2 cellular contexts compared by ENCODE assay signal in the genomic region with DNA sequence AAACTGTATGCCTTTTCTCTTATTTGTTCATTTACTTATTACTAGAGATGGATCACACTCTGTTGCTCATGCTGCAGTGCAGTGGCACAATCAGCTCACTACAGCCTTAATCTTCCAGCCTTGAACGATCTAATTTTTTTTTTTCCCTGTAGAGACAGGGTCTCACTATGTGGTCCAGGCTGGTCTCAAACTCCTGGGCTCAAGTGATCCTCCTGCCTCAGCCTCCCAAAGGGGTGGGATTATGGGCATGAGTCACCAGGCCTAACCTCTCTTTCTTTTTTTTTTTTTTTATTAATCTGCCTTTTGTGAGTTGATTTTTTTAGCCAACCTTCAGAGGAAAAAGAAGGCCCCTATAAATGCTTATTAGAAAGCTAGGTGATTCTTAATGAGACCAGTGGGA.
TF ChIP-seq lines count a peak whose summit lies in the region.

No MANE protein-coding gene starts in this region.

TF ChIP-seq in GM23338, 12 proteins besides CTCF, POLR2A, EP300 and RAD21 (continues in another document):
- TF ChIP-seq STAT1 (IDR thresholded peaks at IDR 0.05; ENCODE audit: unreplicated experiment) = no peak
- TF ChIP-seq, protein P1, sequence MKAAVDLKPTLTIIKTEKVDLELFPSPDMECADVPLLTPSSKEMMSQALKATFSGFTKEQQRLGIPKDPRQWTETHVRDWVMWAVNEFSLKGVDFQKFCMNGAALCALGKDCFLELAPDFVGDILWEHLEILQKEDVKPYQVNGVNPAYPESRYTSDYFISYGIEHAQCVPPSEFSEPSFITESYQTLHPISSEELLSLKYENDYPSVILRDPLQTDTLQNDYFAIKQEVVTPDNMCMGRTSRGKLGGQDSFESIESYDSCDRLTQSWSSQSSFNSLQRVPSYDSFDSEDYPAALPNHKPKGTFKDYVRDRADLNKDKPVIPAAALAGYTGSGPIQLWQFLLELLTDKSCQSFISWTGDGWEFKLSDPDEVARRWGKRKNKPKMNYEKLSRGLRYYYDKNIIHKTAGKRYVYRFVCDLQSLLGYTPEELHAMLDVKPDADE (IDR thresholded peaks at IDR 0.05) = no peak
- TF ChIP-seq, protein P2, sequence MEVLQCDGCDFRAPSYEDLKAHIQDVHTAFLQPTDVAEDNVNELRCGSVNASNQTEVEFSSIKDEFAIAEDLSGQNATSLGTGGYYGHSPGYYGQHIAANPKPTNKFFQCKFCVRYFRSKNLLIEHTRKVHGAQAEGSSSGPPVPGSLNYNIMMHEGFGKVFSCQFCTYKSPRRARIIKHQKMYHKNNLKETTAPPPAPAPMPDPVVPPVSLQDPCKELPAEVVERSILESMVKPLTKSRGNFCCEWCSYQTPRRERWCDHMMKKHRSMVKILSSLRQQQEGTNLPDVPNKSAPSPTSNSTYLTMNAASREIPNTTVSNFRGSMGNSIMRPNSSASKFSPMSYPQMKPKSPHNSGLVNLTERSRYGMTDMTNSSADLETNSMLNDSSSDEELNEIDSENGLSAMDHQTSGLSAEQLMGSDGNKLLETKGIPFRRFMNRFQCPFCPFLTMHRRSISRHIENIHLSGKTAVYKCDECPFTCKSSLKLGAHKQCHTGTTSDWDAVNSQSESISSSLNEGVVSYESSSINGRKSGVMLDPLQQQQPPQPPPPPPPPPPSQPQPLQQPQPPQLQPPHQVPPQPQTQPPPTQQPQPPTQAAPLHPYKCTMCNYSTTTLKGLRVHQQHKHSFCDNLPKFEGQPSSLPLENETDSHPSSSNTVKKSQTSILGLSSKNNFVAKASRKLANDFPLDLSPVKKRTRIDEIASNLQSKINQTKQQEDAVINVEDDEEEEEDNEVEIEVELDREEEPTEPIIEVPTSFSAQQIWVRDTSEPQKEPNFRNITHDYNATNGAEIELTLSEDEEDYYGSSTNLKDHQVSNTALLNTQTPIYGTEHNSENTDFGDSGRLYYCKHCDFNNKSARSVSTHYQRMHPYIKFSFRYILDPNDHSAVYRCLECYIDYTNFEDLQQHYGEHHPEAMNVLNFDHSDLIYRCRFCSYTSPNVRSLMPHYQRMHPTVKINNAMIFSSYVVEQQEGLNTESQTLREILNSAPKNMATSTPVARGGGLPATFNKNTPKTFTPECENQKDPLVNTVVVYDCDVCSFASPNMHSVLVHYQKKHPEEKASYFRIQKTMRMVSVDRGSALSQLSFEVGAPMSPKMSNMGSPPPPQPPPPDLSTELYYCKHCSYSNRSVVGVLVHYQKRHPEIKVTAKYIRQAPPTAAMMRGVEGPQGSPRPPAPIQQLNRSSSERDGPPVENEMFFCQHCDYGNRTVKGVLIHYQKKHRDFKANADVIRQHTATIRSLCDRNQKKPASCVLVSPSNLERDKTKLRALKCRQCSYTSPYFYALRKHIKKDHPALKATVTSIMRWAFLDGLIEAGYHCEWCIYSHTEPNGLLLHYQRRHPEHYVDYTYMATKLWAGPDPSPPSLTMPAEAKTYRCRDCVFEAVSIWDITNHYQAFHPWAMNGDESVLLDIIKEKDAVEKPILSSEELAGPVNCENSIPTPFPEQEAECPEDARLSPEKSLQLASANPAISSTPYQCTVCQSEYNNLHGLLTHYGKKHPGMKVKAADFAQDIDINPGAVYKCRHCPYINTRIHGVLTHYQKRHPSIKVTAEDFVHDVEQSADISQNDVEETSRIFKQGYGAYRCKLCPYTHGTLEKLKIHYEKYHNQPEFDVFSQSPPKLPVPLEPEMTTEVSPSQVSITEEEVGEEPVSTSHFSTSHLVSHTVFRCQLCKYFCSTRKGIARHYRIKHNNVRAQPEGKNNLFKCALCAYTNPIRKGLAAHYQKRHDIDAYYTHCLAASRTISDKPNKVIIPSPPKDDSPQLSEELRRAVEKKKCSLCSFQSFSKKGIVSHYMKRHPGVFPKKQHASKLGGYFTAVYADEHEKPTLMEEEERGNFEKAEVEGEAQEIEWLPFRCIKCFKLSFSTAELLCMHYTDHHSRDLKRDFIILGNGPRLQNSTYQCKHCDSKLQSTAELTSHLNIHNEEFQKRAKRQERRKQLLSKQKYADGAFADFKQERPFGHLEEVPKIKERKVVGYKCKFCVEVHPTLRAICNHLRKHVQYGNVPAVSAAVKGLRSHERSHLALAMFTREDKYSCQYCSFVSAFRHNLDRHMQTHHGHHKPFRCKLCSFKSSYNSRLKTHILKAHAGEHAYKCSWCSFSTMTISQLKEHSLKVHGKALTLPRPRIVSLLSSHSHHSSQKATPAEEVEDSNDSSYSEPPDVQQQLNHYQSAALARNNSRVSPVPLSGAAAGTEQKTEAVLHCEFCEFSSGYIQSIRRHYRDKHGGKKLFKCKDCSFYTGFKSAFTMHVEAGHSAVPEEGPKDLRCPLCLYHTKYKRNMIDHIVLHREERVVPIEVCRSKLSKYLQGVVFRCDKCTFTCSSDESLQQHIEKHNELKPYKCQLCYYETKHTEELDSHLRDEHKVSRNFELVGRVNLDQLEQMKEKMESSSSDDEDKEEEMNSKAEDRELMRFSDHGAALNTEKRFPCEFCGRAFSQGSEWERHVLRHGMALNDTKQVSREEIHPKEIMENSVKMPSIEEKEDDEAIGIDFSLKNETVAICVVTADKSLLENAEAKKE (CRISPR knock-in tag; IDR thresholded peaks at IDR 0.05) = no peak
- TF ChIP-seq, protein P3, sequence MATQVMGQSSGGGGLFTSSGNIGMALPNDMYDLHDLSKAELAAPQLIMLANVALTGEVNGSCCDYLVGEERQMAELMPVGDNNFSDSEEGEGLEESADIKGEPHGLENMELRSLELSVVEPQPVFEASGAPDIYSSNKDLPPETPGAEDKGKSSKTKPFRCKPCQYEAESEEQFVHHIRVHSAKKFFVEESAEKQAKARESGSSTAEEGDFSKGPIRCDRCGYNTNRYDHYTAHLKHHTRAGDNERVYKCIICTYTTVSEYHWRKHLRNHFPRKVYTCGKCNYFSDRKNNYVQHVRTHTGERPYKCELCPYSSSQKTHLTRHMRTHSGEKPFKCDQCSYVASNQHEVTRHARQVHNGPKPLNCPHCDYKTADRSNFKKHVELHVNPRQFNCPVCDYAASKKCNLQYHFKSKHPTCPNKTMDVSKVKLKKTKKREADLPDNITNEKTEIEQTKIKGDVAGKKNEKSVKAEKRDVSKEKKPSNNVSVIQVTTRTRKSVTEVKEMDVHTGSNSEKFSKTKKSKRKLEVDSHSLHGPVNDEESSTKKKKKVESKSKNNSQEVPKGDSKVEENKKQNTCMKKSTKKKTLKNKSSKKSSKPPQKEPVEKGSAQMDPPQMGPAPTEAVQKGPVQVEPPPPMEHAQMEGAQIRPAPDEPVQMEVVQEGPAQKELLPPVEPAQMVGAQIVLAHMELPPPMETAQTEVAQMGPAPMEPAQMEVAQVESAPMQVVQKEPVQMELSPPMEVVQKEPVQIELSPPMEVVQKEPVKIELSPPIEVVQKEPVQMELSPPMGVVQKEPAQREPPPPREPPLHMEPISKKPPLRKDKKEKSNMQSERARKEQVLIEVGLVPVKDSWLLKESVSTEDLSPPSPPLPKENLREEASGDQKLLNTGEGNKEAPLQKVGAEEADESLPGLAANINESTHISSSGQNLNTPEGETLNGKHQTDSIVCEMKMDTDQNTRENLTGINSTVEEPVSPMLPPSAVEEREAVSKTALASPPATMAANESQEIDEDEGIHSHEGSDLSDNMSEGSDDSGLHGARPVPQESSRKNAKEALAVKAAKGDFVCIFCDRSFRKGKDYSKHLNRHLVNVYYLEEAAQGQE (IDR thresholded peaks at IDR 0.05; ENCODE audit: unreplicated experiment) = no peak
- no peak for TF ChIP-seq POLR2AphosphoS5 (IDR thresholded peaks at IDR 0.05; ENCODE audit: low read depth)
- TF ChIP-seq CREB1 (CRISPR knock-in tag; IDR thresholded peaks at IDR 0.05; ENCODE audit: low read depth) = no peak
- no peak for TF ChIP-seq NANOG (IDR thresholded peaks at IDR 0.05; ENCODE audit: borderline replicate concordance)
- no peak for TF ChIP-seq JUNB (IDR thresholded peaks at IDR 0.05; ENCODE audit: unreplicated experiment)
- no peak for TF ChIP-seq ZNF114 (CRISPR knock-in tag; IDR thresholded peaks at IDR 0.05)
- TF ChIP-seq EZH2 (IDR thresholded peaks at IDR 0.05; ENCODE audit: low read depth, unreplicated experiment) = no peak

TF ChIP-seq in H1, 55 proteins besides CTCF, POLR2A, EP300 and RAD21:
- peak; percentile 63; the same call in 1 of the 2 replicates for TF ChIP-seq KDM1A (IDR thresholded peaks at IDR 0.05; ENCODE audit: borderline replicate concordance, low read length)
- TF ChIP-seq FOSL1 (IDR thresholded peaks at IDR 0.05; ENCODE audit: insufficient read depth, low read depth, low read length) = no peak
